Comparison of ENCODE assay signal across 1 cellular context in the genomic region with DNA sequence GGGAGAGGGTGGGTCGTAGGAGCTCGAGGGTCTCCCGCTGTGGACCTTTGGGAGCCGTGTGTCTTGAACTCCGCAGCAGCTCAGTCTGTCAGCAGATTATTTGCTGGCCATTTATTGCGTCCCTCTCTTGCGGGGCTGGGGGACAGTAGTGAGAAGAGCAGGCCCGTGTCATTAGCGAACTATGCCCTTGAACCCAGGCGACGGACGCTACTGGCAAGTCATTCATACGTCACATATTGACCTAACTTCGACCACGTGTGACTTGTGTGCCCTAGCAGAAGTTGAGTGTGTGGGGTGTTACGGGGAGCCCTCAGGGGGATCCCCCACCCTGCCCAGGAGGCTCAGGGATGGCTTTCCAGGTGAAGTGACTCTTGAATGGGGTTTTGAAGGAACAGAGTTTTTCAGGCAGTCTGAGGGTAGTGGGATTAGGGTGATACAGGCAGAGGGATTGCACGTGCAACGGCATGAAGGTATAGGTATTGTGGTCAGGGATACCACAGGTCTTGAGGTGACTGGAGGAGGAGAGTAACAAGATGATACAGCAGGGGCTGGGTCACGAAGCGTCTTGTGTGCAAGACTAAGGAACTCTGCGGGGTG.
TF ChIP-seq lines count a peak whose summit lies in the region.

No MANE protein-coding gene starts in this region.

TF ChIP-seq in HepG2, 621 proteins besides CTCF, POLR2A, EP300 and RAD21 (continued from another document and continues in another):
- TF ChIP-seq, protein P1, sequence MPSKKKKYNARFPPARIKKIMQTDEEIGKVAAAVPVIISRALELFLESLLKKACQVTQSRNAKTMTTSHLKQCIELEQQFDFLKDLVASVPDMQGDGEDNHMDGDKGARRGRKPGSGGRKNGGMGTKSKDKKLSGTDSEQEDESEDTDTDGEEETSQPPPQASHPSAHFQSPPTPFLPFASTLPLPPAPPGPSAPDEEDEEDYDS (CRISPR knock-in tag; IDR thresholded peaks at IDR 0.05): 0 out of 2 replicates have a peak, but pooled peaks have one; percentile 22
- peak; percentile 40; the same call in 1 of the 2 replicates for TF ChIP-seq MXD4 (CRISPR knock-in tag; IDR thresholded peaks at IDR 0.05)
- 0 out of 2 replicates have a peak, but pooled peaks have one; percentile 32 for TF ChIP-seq ZNF331 (CRISPR knock-in tag; IDR thresholded peaks at IDR 0.05)
- TF ChIP-seq, protein P2, sequence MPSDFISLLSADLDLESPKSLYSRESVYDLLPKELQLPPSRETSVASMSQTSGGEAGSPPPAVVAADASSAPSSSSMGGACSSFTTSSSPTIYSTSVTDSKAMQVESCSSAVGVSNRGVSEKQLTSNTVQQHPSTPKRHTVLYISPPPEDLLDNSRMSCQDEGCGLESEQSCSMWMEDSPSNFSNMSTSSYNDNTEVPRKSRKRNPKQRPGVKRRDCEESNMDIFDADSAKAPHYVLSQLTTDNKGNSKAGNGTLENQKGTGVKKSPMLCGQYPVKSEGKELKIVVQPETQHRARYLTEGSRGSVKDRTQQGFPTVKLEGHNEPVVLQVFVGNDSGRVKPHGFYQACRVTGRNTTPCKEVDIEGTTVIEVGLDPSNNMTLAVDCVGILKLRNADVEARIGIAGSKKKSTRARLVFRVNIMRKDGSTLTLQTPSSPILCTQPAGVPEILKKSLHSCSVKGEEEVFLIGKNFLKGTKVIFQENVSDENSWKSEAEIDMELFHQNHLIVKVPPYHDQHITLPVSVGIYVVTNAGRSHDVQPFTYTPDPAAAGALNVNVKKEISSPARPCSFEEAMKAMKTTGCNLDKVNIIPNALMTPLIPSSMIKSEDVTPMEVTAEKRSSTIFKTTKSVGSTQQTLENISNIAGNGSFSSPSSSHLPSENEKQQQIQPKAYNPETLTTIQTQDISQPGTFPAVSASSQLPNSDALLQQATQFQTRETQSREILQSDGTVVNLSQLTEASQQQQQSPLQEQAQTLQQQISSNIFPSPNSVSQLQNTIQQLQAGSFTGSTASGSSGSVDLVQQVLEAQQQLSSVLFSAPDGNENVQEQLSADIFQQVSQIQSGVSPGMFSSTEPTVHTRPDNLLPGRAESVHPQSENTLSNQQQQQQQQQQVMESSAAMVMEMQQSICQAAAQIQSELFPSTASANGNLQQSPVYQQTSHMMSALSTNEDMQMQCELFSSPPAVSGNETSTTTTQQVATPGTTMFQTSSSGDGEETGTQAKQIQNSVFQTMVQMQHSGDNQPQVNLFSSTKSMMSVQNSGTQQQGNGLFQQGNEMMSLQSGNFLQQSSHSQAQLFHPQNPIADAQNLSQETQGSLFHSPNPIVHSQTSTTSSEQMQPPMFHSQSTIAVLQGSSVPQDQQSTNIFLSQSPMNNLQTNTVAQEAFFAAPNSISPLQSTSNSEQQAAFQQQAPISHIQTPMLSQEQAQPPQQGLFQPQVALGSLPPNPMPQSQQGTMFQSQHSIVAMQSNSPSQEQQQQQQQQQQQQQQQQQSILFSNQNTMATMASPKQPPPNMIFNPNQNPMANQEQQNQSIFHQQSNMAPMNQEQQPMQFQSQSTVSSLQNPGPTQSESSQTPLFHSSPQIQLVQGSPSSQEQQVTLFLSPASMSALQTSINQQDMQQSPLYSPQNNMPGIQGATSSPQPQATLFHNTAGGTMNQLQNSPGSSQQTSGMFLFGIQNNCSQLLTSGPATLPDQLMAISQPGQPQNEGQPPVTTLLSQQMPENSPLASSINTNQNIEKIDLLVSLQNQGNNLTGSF (CRISPR knock-in tag; IDR thresholded peaks at IDR 0.05): no peak
- peak; percentile 28; the same call in 1 of the 2 replicates for TF ChIP-seq PHF20 (CRISPR knock-in tag; IDR thresholded peaks at IDR 0.05)
- TF ChIP-seq ZNF160 (CRISPR knock-in tag; IDR thresholded peaks at IDR 0.05): no peak
- TF ChIP-seq, protein P3, sequence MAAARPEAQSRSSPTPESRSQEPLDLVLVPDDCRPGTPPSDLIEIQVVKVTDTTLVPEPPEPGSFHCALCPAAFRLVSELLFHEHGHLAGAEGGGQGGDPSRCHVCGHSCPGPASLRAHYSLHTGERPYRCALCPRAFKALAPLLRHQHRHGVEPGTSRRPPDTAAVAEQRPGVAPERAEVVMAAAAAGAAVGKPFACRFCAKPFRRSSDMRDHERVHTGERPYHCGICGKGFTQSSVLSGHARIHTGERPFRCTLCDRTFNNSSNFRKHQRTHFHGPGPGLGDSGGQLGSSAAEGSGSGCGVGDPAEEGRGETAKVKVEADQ (CRISPR knock-in tag; IDR thresholded peaks at IDR 0.05; ENCODE audit: borderline replicate concordance): no peak
- peak; percentile 94 for TF ChIP-seq ZNF124 (CRISPR knock-in tag; IDR thresholded peaks at IDR 0.05)
- TF ChIP-seq HDAC2 (CRISPR knock-in tag; IDR thresholded peaks at IDR 0.05): peak; percentile 44
- no peak for TF ChIP-seq ZNF530 (CRISPR knock-in tag; IDR thresholded peaks at IDR 0.05; ENCODE audit: low read depth)
- 0 out of 2 replicates have a peak, but pooled peaks have one; percentile 23 for TF ChIP-seq ZNF510 (CRISPR knock-in tag; IDR thresholded peaks at IDR 0.05; ENCODE audit: low read depth)
- TF ChIP-seq, protein P4, sequence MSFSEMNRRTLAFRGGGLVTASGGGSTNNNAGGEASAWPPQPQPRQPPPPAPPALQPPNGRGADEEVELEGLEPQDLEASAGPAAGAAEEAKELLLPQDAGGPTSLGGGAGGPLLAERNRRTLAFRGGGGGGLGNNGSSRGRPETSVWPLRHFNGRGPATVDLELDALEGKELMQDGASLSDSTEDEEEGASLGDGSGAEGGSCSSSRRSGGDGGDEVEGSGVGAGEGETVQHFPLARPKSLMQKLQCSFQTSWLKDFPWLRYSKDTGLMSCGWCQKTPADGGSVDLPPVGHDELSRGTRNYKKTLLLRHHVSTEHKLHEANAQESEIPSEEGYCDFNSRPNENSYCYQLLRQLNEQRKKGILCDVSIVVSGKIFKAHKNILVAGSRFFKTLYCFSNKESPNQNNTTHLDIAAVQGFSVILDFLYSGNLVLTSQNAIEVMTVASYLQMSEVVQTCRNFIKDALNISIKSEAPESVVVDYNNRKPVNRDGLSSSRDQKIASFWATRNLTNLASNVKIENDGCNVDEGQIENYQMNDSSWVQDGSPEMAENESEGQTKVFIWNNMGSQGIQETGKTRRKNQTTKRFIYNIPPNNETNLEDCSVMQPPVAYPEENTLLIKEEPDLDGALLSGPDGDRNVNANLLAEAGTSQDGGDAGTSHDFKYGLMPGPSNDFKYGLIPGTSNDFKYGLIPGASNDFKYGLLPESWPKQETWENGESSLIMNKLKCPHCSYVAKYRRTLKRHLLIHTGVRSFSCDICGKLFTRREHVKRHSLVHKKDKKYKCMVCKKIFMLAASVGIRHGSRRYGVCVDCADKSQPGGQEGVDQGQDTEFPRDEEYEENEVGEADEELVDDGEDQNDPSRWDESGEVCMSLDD (CRISPR knock-in tag; IDR thresholded peaks at IDR 0.05; ENCODE audit: borderline replicate concordance): peak; percentile 59; the same call in 1 of the 2 replicates
- peak; percentile 25; the same call in 1 of the 2 replicates for TF ChIP-seq PITX1 (CRISPR knock-in tag; IDR thresholded peaks at IDR 0.05)
- peak; percentile 48 for TF ChIP-seq SPEN (CRISPR knock-in tag; IDR thresholded peaks at IDR 0.05; ENCODE audit: low read depth)
- TF ChIP-seq ZSCAN31 (CRISPR knock-in tag; IDR thresholded peaks at IDR 0.05; ENCODE audit: low read depth): no peak
- TF ChIP-seq, protein P5, sequence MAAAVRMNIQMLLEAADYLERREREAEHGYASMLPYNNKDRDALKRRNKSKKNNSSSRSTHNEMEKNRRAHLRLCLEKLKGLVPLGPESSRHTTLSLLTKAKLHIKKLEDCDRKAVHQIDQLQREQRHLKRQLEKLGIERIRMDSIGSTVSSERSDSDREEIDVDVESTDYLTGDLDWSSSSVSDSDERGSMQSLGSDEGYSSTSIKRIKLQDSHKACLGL (CRISPR knock-in tag; IDR thresholded peaks at IDR 0.05): 0 out of 2 replicates have a peak, but pooled peaks have one; percentile 34
- TF ChIP-seq, protein P6, sequence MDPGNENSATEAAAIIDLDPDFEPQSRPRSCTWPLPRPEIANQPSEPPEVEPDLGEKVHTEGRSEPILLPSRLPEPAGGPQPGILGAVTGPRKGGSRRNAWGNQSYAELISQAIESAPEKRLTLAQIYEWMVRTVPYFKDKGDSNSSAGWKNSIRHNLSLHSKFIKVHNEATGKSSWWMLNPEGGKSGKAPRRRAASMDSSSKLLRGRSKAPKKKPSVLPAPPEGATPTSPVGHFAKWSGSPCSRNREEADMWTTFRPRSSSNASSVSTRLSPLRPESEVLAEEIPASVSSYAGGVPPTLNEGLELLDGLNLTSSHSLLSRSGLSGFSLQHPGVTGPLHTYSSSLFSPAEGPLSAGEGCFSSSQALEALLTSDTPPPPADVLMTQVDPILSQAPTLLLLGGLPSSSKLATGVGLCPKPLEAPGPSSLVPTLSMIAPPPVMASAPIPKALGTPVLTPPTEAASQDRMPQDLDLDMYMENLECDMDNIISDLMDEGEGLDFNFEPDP (CRISPR knock-in tag; conservative IDR thresholded peaks at IDR 0.05): no peak
- TF ChIP-seq ZNF431 (CRISPR knock-in tag; IDR thresholded peaks at IDR 0.05; ENCODE audit: borderline replicate concordance, low read depth): no peak
- TF ChIP-seq, protein P7, sequence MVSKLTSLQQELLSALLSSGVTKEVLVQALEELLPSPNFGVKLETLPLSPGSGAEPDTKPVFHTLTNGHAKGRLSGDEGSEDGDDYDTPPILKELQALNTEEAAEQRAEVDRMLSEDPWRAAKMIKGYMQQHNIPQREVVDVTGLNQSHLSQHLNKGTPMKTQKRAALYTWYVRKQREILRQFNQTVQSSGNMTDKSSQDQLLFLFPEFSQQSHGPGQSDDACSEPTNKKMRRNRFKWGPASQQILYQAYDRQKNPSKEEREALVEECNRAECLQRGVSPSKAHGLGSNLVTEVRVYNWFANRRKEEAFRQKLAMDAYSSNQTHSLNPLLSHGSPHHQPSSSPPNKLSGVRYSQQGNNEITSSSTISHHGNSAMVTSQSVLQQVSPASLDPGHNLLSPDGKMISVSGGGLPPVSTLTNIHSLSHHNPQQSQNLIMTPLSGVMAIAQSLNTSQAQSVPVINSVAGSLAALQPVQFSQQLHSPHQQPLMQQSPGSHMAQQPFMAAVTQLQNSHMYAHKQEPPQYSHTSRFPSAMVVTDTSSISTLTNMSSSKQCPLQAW (CRISPR knock-in tag; IDR thresholded peaks at IDR 0.05): peak; percentile 52
- TF ChIP-seq, protein P8, sequence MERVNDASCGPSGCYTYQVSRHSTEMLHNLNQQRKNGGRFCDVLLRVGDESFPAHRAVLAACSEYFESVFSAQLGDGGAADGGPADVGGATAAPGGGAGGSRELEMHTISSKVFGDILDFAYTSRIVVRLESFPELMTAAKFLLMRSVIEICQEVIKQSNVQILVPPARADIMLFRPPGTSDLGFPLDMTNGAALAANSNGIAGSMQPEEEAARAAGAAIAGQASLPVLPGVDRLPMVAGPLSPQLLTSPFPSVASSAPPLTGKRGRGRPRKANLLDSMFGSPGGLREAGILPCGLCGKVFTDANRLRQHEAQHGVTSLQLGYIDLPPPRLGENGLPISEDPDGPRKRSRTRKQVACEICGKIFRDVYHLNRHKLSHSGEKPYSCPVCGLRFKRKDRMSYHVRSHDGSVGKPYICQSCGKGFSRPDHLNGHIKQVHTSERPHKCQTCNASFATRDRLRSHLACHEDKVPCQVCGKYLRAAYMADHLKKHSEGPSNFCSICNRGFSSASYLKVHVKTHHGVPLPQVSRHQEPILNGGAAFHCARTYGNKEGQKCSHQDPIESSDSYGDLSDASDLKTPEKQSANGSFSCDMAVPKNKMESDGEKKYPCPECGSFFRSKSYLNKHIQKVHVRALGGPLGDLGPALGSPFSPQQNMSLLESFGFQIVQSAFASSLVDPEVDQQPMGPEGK (CRISPR knock-in tag; IDR thresholded peaks at IDR 0.05): peak; percentile 18; the same call in 1 of the 2 replicates
- TF ChIP-seq, protein P9, sequence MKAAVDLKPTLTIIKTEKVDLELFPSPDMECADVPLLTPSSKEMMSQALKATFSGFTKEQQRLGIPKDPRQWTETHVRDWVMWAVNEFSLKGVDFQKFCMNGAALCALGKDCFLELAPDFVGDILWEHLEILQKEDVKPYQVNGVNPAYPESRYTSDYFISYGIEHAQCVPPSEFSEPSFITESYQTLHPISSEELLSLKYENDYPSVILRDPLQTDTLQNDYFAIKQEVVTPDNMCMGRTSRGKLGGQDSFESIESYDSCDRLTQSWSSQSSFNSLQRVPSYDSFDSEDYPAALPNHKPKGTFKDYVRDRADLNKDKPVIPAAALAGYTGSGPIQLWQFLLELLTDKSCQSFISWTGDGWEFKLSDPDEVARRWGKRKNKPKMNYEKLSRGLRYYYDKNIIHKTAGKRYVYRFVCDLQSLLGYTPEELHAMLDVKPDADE (CRISPR knock-in tag; IDR thresholded peaks at IDR 0.05): no peak
- 0 out of 2 replicates have a peak, but pooled peaks have one; percentile 52 for TF ChIP-seq FOSL2 (CRISPR knock-in tag; IDR thresholded peaks at IDR 0.05)
- no peak for TF ChIP-seq EED (CRISPR knock-in tag; IDR thresholded peaks at IDR 0.05)
- TF ChIP-seq ZBTB38 (CRISPR knock-in tag; IDR thresholded peaks at IDR 0.05): 0 out of 2 replicates have a peak, but pooled peaks have one; percentile 8
- 0 out of 2 replicates have a peak, but pooled peaks have one; percentile 24 for TF ChIP-seq THAP11 (CRISPR knock-in tag; IDR thresholded peaks at IDR 0.05)
- TF ChIP-seq KDM5B (CRISPR knock-in tag; IDR thresholded peaks at IDR 0.05; ENCODE audit: borderline replicate concordance): peak; percentile 50; the same call in 1 of the 2 replicates
- TF ChIP-seq ZIK1 (CRISPR knock-in tag; IDR thresholded peaks at IDR 0.05; ENCODE audit: borderline replicate concordance, low read depth): no peak
- TF ChIP-seq PCBP2 (optimal IDR thresholded peaks at IDR 0.05; ENCODE audit: low read depth, low read length, poor library complexity, severe bottlenecking): no peak
- no peak for TF ChIP-seq ZNF777 (CRISPR knock-in tag; IDR thresholded peaks at IDR 0.05)
- 0 out of 4 replicates have a peak, but pooled peaks of 1 of the 2 experiments have one; percentile 11 for TF ChIP-seq MAFK (conservative IDR thresholded peaks at IDR 0.05 in 1 of 2, IDR thresholded peaks at IDR 0.05 in 1 of 2; ENCODE audit: low read length in 2 of 2)
- TF ChIP-seq, protein P10, sequence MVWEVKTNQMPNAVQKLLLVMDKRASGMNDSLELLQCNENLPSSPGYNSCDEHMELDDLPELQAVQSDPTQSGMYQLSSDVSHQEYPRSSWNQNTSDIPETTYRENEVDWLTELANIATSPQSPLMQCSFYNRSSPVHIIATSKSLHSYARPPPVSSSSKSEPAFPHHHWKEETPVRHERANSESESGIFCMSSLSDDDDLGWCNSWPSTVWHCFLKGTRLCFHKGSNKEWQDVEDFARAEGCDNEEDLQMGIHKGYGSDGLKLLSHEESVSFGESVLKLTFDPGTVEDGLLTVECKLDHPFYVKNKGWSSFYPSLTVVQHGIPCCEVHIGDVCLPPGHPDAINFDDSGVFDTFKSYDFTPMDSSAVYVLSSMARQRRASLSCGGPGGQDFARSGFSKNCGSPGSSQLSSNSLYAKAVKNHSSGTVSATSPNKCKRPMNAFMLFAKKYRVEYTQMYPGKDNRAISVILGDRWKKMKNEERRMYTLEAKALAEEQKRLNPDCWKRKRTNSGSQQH (CRISPR knock-in tag; IDR thresholded peaks at IDR 0.05; ENCODE audit: low read depth): 0 out of 2 replicates have a peak, but pooled peaks have one; percentile 48
- TF ChIP-seq TRIM24 (CRISPR knock-in tag; IDR thresholded peaks at IDR 0.05): 0 out of 2 replicates have a peak, but pooled peaks have one; percentile 40
- no peak for TF ChIP-seq ZNF263 (CRISPR knock-in tag; IDR thresholded peaks at IDR 0.05)
- no peak for TF ChIP-seq ZSCAN30 (CRISPR knock-in tag; IDR thresholded peaks at IDR 0.05)
- no peak for TF ChIP-seq ZNF747 (CRISPR knock-in tag; IDR thresholded peaks at IDR 0.05; ENCODE audit: borderline replicate concordance)
- no peak for TF ChIP-seq ZNF782 (CRISPR knock-in tag; IDR thresholded peaks at IDR 0.05; ENCODE audit: borderline replicate concordance)
